ENCODE assay signal across 9 cellular contexts in genomic region chr14:78758333-78758732, GRCh38.
DNase-seq lines count a peak whose midpoint lies in the region; ATAC-seq and TF ChIP-seq lines count a peak whose summit lies in the region.
"Had no signal": no experiment of that assay in that cellular context is flagged by ENCODE, and none has a peak within 500 bp of the region (broad histone marks: within the 10 kb centered on the region; RNA-seq: fewer than 3 reads in every experiment).

No MANE protein-coding gene starts in this region.

- H3K4me1 ChIP-seq in liver (ENCODE audit: control insufficient read depth in 4 of 4, insufficient read depth in 4 of 4, low read length in 3 of 4), result no peaks in the 10 kb centered on the region

- H3K27me3 ChIP-seq in WERI-Rb-1 (ENCODE audit: insufficient read depth, low read depth, severe bottlenecking) (no peaks in the 10 kb centered on the region), liver (ENCODE audit: control insufficient read depth in 4 of 4, insufficient read depth in 4 of 4, low read length in 3 of 4) (peaks cover 0 to 2% (median 0%) of the 10 kb centered on the region in 4 donors)

- no peaks in the 10 kb centered on the region for H3K27me3 Mint-ChIP-seq in activated T-cell treated with anti-CD3 and anti-CD28 coated beads, Interleukin-2, amount 50 U/mL, for 72 hours (ENCODE audit: low read depth)

- DNase-seq in ELF-1 (ENCODE audit: low read depth, low spot score), result peak; percentile 43
- DNase-seq in NCI-H1105 treated with DMSO at 0.1 percent for 48 hours (lab: John Stamatoyannopoulos, UW), result peak; percentile 65
- DNase-seq in WERI-Rb-1, result peak; percentile 69
- DNase-seq in cortex of kidney (lab: John Stamatoyannopoulos, UW), result no peak
- DNase-seq in GDM1 (lab: John Stamatoyannopoulos, UW), result no peak
- no peak for DNase-seq in activated T-cell treated with anti-CD3 and anti-CD28 coated beads, Interleukin-2, amount 50 U/mL, for 72 hours

- peak; percentile 87 for TF ChIP-seq CTCF in WERI-Rb-1 (IDR thresholded peaks at IDR 0.05; ENCODE audit: low read depth, low read length)
- peak; percentile 36 for TF ChIP-seq CTCF in liver (IDR thresholded peaks at IDR 0.05; ENCODE audit: low read depth, low read length, missing input control)

- no peak overlapping the region for H3K27ac Mint-ChIP-seq in activated T-cell treated with anti-CD3 and anti-CD28 coated beads, Interleukin-2, amount 50 U/mL, for 72 hours
- H3K27ac Mint-ChIP-seq: T-helper 1 cell treated with Interleukin-12 subunit alpha and Interleukin-12 subunit beta and Interleukin-4 antibody, amounts not matched to agents 30 μg/mL and 1 μg/mL, for 36 hours had no signal

- H3K9me3 Mint-ChIP-seq in activated T-cell treated with anti-CD3 and anti-CD28 coated beads, Interleukin-2, amount 50 U/mL, for 72 hours, result peaks cover 0 to 2% of the 10 kb centered on the region in 2 donors
- H3K9me3 Mint-ChIP-seq: T-helper 1 cell treated with Interleukin-12 subunit alpha and Interleukin-12 subunit beta and Interleukin-4 antibody, amounts not matched to agents 30 μg/mL and 1 μg/mL, for 36 hours had no signal

- H3K4me1 Mint-ChIP-seq in activated T-cell treated with anti-CD3 and anti-CD28 coated beads, Interleukin-2, amount 50 U/mL, for 72 hours (ENCODE audit: low read depth), result no peaks in the 10 kb centered on the region

- TF ChIP-seq RAD21 in liver (IDR thresholded peaks at IDR 0.05), result peak; percentile 6 to 35

- 60% methylated on average over 4 of the region's 4 CpGs for WGBS in liver

- H3K4me3 ChIP-seq in WERI-Rb-1 (ENCODE audit: low read depth, low read length), result no peak overlapping the region
- no peak overlapping the region for H3K4me3 ChIP-seq in liver (ENCODE audit: low read depth in 1 of 3, low read length in 3 of 3)

- no peaks in the 10 kb centered on the region for H3K36me3 Mint-ChIP-seq in activated T-cell treated with anti-CD3 and anti-CD28 coated beads, Interleukin-2, amount 50 U/mL, for 72 hours (ENCODE audit: insufficient read depth in 2 of 2)

- H3K36me3 ChIP-seq in WERI-Rb-1 (no peaks in the 10 kb centered on the region), liver (ENCODE audit: control insufficient read depth in 4 of 4, insufficient read depth in 3 of 4, low read depth in 1 of 4, low read length in 3 of 4) (no peaks in the 10 kb centered on the region)

- peak; percentile 56 for ATAC-seq in GM21825 (IDR thresholded peaks at IDR 0.05; ENCODE audit: unreplicated experiment)
- no peak for ATAC-seq in activated T-cell treated with anti-CD3 and anti-CD28 coated beads, Interleukin-2, amount 50 U/mL, for 72 hours (replicated peaks in 1 of 2)

- H3K9me3 ChIP-seq in WERI-Rb-1 (ENCODE audit: severe bottlenecking), result no peaks in the 10 kb centered on the region
- no peaks in the 10 kb centered on the region for H3K9me3 ChIP-seq in liver (ENCODE audit: control insufficient read depth in 4 of 4, low read length in 3 of 4)

- H3K27ac ChIP-seq in WERI-Rb-1, result no peak overlapping the region
- H3K27ac ChIP-seq in liver (ENCODE audit: low read depth in 1 of 2, low read length in 2 of 2), result no peak overlapping the region

- H3K9ac ChIP-seq in liver (ENCODE audit: low read depth in 1 of 2, low read length in 2 of 2), result no peak overlapping the region

- H3K4me3 Mint-ChIP-seq in activated T-cell treated with anti-CD3 and anti-CD28 coated beads, Interleukin-2, amount 50 U/mL, for 72 hours, result no peak overlapping the region
- H3K4me3 Mint-ChIP-seq: T-helper 1 cell treated with Interleukin-12 subunit alpha and Interleukin-12 subunit beta and Interleukin-4 antibody, amounts not matched to agents 30 μg/mL and 1 μg/mL, for 36 hours had no signal

TF ChIP-seq in liver, 16 proteins besides CTCF, POLR2A, EP300 and RAD21:
- TF ChIP-seq, protein P1, sequence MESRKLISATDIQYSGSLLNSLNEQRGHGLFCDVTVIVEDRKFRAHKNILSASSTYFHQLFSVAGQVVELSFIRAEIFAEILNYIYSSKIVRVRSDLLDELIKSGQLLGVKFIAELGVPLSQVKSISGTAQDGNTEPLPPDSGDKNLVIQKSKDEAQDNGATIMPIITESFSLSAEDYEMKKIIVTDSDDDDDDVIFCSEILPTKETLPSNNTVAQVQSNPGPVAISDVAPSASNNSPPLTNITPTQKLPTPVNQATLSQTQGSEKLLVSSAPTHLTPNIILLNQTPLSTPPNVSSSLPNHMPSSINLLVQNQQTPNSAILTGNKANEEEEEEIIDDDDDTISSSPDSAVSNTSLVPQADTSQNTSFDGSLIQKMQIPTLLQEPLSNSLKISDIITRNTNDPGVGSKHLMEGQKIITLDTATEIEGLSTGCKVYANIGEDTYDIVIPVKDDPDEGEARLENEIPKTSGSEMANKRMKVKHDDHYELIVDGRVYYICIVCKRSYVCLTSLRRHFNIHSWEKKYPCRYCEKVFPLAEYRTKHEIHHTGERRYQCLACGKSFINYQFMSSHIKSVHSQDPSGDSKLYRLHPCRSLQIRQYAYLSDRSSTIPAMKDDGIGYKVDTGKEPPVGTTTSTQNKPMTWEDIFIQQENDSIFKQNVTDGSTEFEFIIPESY (IDR thresholded peaks at IDR 0.05), result no peak
- TF ChIP-seq SP1 (IDR thresholded peaks at IDR 0.05) (no peak), TAF1 (conservative IDR thresholded peaks at IDR 0.05) (no peak), REST (IDR thresholded peaks at IDR 0.05) (no peak), GABPA (IDR thresholded peaks at IDR 0.05 in 1 of 2, conservative IDR thresholded peaks at IDR 0.05 in 1 of 2) (no peak), NR2F2 (IDR thresholded peaks at IDR 0.05) (no peak), HNF4A (conservative IDR thresholded peaks at IDR 0.05) (no peak), FOXA1 (IDR thresholded peaks at IDR 0.05) (no peak), HNF4G (IDR thresholded peaks at IDR 0.05) (no peak), ATF3 (IDR thresholded peaks at IDR 0.05) (no peak), YY1 (IDR thresholded peaks at IDR 0.05) (no peak), EGR1 (IDR thresholded peaks at IDR 0.05; ENCODE audit: low read depth in 2 of 2) (no peak), JUND (IDR thresholded peaks at IDR 0.05) (no peak), FOXA2 (IDR thresholded peaks at IDR 0.05) (no peak), RXRA (IDR thresholded peaks at IDR 0.05) (no peak)
- TF ChIP-seq, protein P2, sequence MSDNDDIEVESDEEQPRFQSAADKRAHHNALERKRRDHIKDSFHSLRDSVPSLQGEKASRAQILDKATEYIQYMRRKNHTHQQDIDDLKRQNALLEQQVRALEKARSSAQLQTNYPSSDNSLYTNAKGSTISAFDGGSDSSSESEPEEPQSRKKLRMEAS (IDR thresholded peaks at IDR 0.05), result no peak
TF ChIP-seq in liver: peak in this region for 0.

Comparison
In these comparisons a context has a peak if more than half of its experiments do, and no peak if none do; other contexts are left out.
1. DNase-seq: peak in ELF-1 (single experiment), NCI-H1105 treated with DMSO at 0.1 percent for 48 hours (single experiment) and WERI-Rb-1 (single experiment); none in cortex of kidney (single experiment), GDM1 (single experiment) and activated T-cell treated with anti-CD3 and anti-CD28 coated beads, Interleukin-2, amount 50 U/mL, for 72 hours (0 of 2).